18 cellular contexts compared by ENCODE assay signal in the genomic region with DNA sequence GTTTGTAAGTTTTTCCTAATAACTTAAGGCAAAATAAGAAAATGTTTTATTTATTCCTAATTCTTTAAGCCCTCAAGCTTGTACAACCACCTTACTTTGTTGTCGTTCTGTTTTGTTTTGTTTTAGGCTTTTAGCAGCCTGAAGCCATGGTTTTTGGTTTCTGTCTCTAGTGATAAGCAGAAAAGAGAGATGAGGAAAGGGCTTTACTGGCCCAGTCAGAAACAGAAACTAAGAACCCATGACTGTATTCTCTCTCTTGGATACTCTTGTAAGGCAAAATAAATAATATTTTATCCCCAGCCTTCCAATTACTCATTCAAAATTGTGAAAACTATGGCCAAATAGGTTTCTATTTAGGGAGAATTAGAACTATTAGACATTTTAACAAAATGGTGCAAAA.
"Had no signal": no experiment of that assay in that cellular context is flagged by ENCODE, and none has a peak within 500 bp of the region (broad histone marks: within the 10 kb centered on the region; RNA-seq: fewer than 3 reads in every experiment).

No MANE protein-coding gene starts in this region.

- ATAC-seq: activated CD4-positive, CD25-positive, alpha-beta regulatory T cell treated with anti-CD3 and anti-CD28 coated beads, Interleukin-2, amount 50 U/mL, for 24 hours; left lobe of liver; mucosa of descending colon; naive thymus-derived CD8-positive, alpha-beta T cell; right cardiac atrium; stimulated activated naive CD8-positive, alpha-beta T cell treated with anti-CD3 and anti-CD28 coated beads, Interleukin-15, Interleukin-2, amounts not matched to agents 100 U/mL and 50 U/mL, for 24 hours had no signal

- H3K9me3 ChIP-seq: mucosa of descending colon had no signal

- H3K4me3 ChIP-seq: cardiac muscle cell, mucosa of descending colon had no signal

- H3K36me3 ChIP-seq: cardiac muscle cell had no signal

- H3K27me3 ChIP-seq: cardiac muscle cell had no signal

- DNase-seq: activated CD4-positive, alpha-beta memory T cell treated with anti-CD3 and anti-CD28 coated beads for 36 hours; activated gamma-delta T cell; activated T-cell treated with anti-CD3 and anti-CD28 coated beads, Interleukin-2, amount 50 U/mL, for 48 hours; aorta; cortex of kidney; effector CD8-positive, alpha-beta T cell; glutamatergic neuron; mammary epithelial cell; mucosa of descending colon; naive thymus-derived CD8-positive, alpha-beta T cell; nucleus accumbens; right cardiac atrium; stimulated activated CD4-positive, alpha-beta T cell treated with anti-CD3 and anti-CD28 coated beads, Interleukin-2, amount 100 ng/mL, for 24 hours; stimulated activated naive CD8-positive, alpha-beta T cell treated with anti-CD3 and anti-CD28 coated beads, Interleukin-15, Interleukin-2, amounts not matched to agents 100 U/mL and 50 U/mL, for 24 hours; SW 1271 had no signal

- H3K27ac ChIP-seq: cardiac muscle cell had no signal
